1 cellular context compared by ENCODE assay signal in the genomic region with DNA sequence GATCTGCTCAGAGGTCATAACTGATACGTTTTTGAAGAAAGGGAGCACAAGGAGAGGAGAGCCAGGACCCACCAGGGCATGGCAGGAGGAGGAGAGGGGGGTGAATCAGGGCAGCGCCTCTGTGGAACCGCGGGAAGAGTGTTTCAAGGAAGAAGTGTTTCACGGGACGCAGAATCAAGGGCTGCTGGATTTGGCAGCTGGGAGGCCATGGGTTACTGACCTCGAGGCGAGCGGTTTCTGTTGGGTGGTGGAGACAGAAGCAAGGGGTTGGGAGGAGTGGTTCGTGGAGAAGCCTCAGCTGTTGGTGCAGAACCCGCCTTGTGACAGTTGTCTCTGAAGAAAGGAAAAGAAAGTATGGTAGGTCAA.
TF ChIP-seq lines count a peak whose summit lies in the region.

No MANE protein-coding gene starts in this region.

TF ChIP-seq in SK-N-SH, 30 proteins besides CTCF, POLR2A, EP300 and RAD21:
- TF ChIP-seq RXRA (IDR thresholded peaks at IDR 0.05; ENCODE audit: borderline replicate concordance, low read depth): no peak
- TF ChIP-seq TCF12 (IDR thresholded peaks at IDR 0.05): no peak
- no peak for TF ChIP-seq GATA2 (CRISPR knock-in tag; IDR thresholded peaks at IDR 0.05)
- no peak for TF ChIP-seq ELF1 (IDR thresholded peaks at IDR 0.05)
- TF ChIP-seq, protein P1, sequence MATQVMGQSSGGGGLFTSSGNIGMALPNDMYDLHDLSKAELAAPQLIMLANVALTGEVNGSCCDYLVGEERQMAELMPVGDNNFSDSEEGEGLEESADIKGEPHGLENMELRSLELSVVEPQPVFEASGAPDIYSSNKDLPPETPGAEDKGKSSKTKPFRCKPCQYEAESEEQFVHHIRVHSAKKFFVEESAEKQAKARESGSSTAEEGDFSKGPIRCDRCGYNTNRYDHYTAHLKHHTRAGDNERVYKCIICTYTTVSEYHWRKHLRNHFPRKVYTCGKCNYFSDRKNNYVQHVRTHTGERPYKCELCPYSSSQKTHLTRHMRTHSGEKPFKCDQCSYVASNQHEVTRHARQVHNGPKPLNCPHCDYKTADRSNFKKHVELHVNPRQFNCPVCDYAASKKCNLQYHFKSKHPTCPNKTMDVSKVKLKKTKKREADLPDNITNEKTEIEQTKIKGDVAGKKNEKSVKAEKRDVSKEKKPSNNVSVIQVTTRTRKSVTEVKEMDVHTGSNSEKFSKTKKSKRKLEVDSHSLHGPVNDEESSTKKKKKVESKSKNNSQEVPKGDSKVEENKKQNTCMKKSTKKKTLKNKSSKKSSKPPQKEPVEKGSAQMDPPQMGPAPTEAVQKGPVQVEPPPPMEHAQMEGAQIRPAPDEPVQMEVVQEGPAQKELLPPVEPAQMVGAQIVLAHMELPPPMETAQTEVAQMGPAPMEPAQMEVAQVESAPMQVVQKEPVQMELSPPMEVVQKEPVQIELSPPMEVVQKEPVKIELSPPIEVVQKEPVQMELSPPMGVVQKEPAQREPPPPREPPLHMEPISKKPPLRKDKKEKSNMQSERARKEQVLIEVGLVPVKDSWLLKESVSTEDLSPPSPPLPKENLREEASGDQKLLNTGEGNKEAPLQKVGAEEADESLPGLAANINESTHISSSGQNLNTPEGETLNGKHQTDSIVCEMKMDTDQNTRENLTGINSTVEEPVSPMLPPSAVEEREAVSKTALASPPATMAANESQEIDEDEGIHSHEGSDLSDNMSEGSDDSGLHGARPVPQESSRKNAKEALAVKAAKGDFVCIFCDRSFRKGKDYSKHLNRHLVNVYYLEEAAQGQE (IDR thresholded peaks at IDR 0.05; ENCODE audit: low read depth, low read length): no peak
- no peak for TF ChIP-seq JUND (IDR thresholded peaks at IDR 0.05)
- TF ChIP-seq SMC3 (IDR thresholded peaks at IDR 0.05; ENCODE audit: low read depth, low read length): no peak
- no peak for TF ChIP-seq NRF1 (IDR thresholded peaks at IDR 0.05; ENCODE audit: low read depth, low read length)
- no peak for TF ChIP-seq TAF1 (IDR thresholded peaks at IDR 0.05; ENCODE audit: borderline replicate concordance, low read depth, low read length)
- TF ChIP-seq, protein P2, sequence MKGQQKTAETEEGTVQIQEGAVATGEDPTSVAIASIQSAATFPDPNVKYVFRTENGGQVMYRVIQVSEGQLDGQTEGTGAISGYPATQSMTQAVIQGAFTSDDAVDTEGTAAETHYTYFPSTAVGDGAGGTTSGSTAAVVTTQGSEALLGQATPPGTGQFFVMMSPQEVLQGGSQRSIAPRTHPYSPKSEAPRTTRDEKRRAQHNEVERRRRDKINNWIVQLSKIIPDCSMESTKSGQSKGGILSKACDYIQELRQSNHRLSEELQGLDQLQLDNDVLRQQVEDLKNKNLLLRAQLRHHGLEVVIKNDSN (IDR thresholded peaks at IDR 0.05; ENCODE audit: borderline replicate concordance, low read depth): no peak
- TF ChIP-seq FOXM1 (IDR thresholded peaks at IDR 0.05; ENCODE audit: low read depth): no peak
- TF ChIP-seq YY1 (IDR thresholded peaks at IDR 0.05; ENCODE audit: low read depth): no peak
- no peak for TF ChIP-seq MXI1 (IDR thresholded peaks at IDR 0.05; ENCODE audit: low read depth, low read length)
- TF ChIP-seq NFIC (IDR thresholded peaks at IDR 0.05; ENCODE audit: borderline replicate concordance): no peak
- TF ChIP-seq CHD2 (IDR thresholded peaks at IDR 0.05; ENCODE audit: low read length, partially characterized antibody): no peak
TF ChIP-seq in SK-N-SH: peak in this region for 0.
